ENCODE assay signal across 18 cellular contexts in the genomic region with DNA sequence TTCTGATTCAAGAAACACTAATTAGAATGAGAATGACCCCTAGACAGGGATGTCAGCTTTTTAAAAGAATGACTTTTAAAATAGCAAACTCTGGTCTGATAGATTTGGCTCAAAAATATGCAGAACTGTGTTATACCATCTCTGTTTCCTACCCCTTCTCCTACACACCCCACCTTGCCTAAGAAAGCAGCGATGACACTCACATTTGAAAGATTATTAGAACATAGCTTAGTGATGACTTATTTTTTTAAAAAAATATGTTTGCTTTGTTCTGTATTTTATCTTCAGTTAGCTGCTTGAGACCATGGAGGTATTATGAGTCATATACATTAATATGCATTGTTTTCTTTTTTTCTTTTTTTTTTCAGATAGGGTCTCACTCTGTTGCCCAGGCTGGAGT.
"Had no signal": no experiment of that assay in that cellular context is flagged by ENCODE, and none has a peak within 500 bp of the region (broad histone marks: within the 10 kb centered on the region; RNA-seq: fewer than 3 reads in every experiment).

No MANE protein-coding gene starts in this region.

- H3K9me3 ChIP-seq: heart left ventricle, mucosa of descending colon, pancreas, suprapubic skin, thyroid gland had no signal

- H3K36me3 Mint-ChIP-seq: natural killer cell; stimulated activated effector memory CD8-positive, alpha-beta T cell treated with anti-CD3 and anti-CD28 coated beads, Interleukin-12 subunit alpha, Interleukin-12 subunit beta, amount 100 ng/mL, for 72 hours; type B pancreatic cell had no signal

- H3K4me3 ChIP-seq: heart left ventricle, mucosa of descending colon, pancreas, suprapubic skin, thyroid gland had no signal

- H3K36me3 ChIP-seq: heart left ventricle, pancreas, suprapubic skin, thyroid gland had no signal

- H3K27ac ChIP-seq: heart left ventricle, pancreas, suprapubic skin, thyroid gland had no signal

- H3K4me3 Mint-ChIP-seq: natural killer cell; neural crest cell; stimulated activated effector memory CD8-positive, alpha-beta T cell treated with anti-CD3 and anti-CD28 coated beads, Interleukin-12 subunit alpha, Interleukin-12 subunit beta, amount 100 ng/mL, for 72 hours; type B pancreatic cell had no signal

- H3K4me1 Mint-ChIP-seq: natural killer cell; neural crest cell; stimulated activated effector memory CD8-positive, alpha-beta T cell treated with anti-CD3 and anti-CD28 coated beads, Interleukin-12 subunit alpha, Interleukin-12 subunit beta, amount 100 ng/mL, for 72 hours had no signal

- H3K4me1 ChIP-seq: heart left ventricle, pancreas, suprapubic skin had no signal

- H3K27me3 ChIP-seq: pancreas, suprapubic skin, thyroid gland had no signal

- H3K27ac Mint-ChIP-seq: natural killer cell; progenitor cell of endocrine pancreas; stimulated activated effector memory CD8-positive, alpha-beta T cell treated with anti-CD3 and anti-CD28 coated beads, Interleukin-12 subunit alpha, Interleukin-12 subunit beta, amount 100 ng/mL, for 72 hours; type B pancreatic cell had no signal

- H3K9me3 Mint-ChIP-seq: natural killer cell; neural crest cell; stimulated activated effector memory CD8-positive, alpha-beta T cell treated with anti-CD3 and anti-CD28 coated beads, Interleukin-12 subunit alpha, Interleukin-12 subunit beta, amount 100 ng/mL, for 72 hours; type B pancreatic cell had no signal

- DNase-seq: effector memory CD4-positive, alpha-beta T cell; heart left ventricle; hippocampal formation; mammary epithelial cell; mucosa of descending colon; natural killer cell; nucleus accumbens; pancreas; right cardiac atrium; stimulated activated CD4-positive, alpha-beta T cell treated with anti-CD3 and anti-CD28 coated beads, Interleukin-4, amount 100 ng/mL, for 1 hour; stimulated activated CD8-positive, alpha-beta memory T cell treated with anti-CD3 and anti-CD28 coated beads, Interleukin-4, amount 100 ng/mL, for 48 hours; stimulated activated naive CD8-positive, alpha-beta T cell treated with anti-CD3 and anti-CD28 coated beads, Interleukin-15, Interleukin-2, amounts not matched to agents 100 U/mL and 50 U/mL, for 24 hours; thyroid gland had no signal
